Comparison of ENCODE assay signal across 12 cellular contexts in genomic region chr11:46696212-46696558, GRCh38. TPM values are rescaled to one million over a fixed set of nuclear protein-coding genes. Genes with fewer than 3 reads are reported as not detected.
DNase-seq lines count a peak whose midpoint lies in the region; ATAC-seq and TF ChIP-seq lines count a peak whose summit lies in the region.
"Had no signal": no experiment of that assay in that cellular context is flagged by ENCODE, and none has a peak within 500 bp of the region (broad histone marks: within the 10 kb centered on the region; RNA-seq: fewer than 3 reads in every experiment).

No MANE protein-coding gene starts in this region.

- TF ChIP-seq CTCF in cardiac muscle cell (IDR thresholded peaks at IDR 0.05; ENCODE audit: low read depth, low read length) = no peak

- H4K91ac ChIP-seq in trophoblast cell (ENCODE audit: low read depth, low read length) = peak overlapping the region; percentile 52

- H3K4ac ChIP-seq in trophoblast cell (ENCODE audit: low read depth, low read length) = peak overlapping the region; percentile 56

- H3K4me3 ChIP-seq in BLaER1 (no peak overlapping the region), cardiac muscle cell (no peak overlapping the region), trophoblast cell (ENCODE audit: low read depth, low read length) (no peak overlapping the region)

- peak overlapping the region; percentile 71 for H4K12ac ChIP-seq in trophoblast cell (ENCODE audit: low read depth, low read length)

- peak overlapping the region; percentile 72 for H3K14ac ChIP-seq in trophoblast cell (ENCODE audit: low read length)

- H2BK120ac ChIP-seq in trophoblast cell (ENCODE audit: insufficient read depth, low read length, poor library complexity) = peak overlapping the region; percentile 27

- peak; percentile 65 for DNase-seq in NCI-H69 (lab: John Stamatoyannopoulos, UW)
- no peak for DNase-seq in cardiac muscle cell (ENCODE audit: low read depth in 1 of 2, low spot score in 1 of 2)
- DNase-seq in trophoblast cell = no peak
- DNase-seq in stimulated activated CD8-positive, alpha-beta memory T cell treated with anti-CD3 and anti-CD28 coated beads, Interleukin-4, amount 100 ng/mL, for 48 hours = no peak
- DNase-seq: naive thymus-derived CD4-positive, alpha-beta T cell; NCI-H2107; stimulated activated naive CD4-positive, alpha-beta T cell treated with Interleukin-2 at 50 U/mL for 16 hours had no signal

- peak overlapping the region; percentile 86 for H2AK5ac ChIP-seq in trophoblast cell (ENCODE audit: low read length)

- H2BK5ac ChIP-seq in trophoblast cell (ENCODE audit: low read depth, low read length, poor library complexity) = peak overlapping the region; percentile 38

- no peaks in the 10 kb centered on the region for H3K9me3 ChIP-seq in BLaER1
- H3K9me3 ChIP-seq in cardiac muscle cell (ENCODE audit: low read depth) = no peaks in the 10 kb centered on the region
- no peaks in the 10 kb centered on the region for H3K9me3 ChIP-seq in trophoblast cell (ENCODE audit: insufficient read depth, low read depth, low read length)

- H2AFZ ChIP-seq in trophoblast cell (ENCODE audit: insufficient read depth, low read length, poor library complexity) = no peak overlapping the region

- no CpG with 5 or more reads among the region's 11 CpGs for WGBS in trophoblast cell (ENCODE audit: extremely low coverage, insufficient coverage, insufficient read length)

- peaks cover 18% of the 10 kb centered on the region for H3K79me1 ChIP-seq in trophoblast cell (ENCODE audit: low read length)

- peaks cover 59% of the 10 kb centered on the region for H3K36me3 ChIP-seq in BLaER1
- peaks cover 6% of the 10 kb centered on the region for H3K36me3 ChIP-seq in cardiac muscle cell
- H3K36me3 ChIP-seq in trophoblast cell (ENCODE audit: control insufficient read depth in 1 of 2, insufficient read depth in 2 of 2, low read length in 2 of 2) = peaks cover 33 to 34% of the 10 kb centered on the region in 2 experiments

- H3K4me1 ChIP-seq in BLaER1 = peaks cover 28% of the 10 kb centered on the region
- H3K4me1 ChIP-seq in cardiac muscle cell (ENCODE audit: low read depth) = peaks cover 28% of the 10 kb centered on the region
- H3K4me1 ChIP-seq in trophoblast cell (ENCODE audit: control insufficient read depth in 1 of 2, insufficient read depth in 2 of 2, low read length in 2 of 2) = peaks cover 37 to 41% of the 10 kb centered on the region in 2 experiments

- no peak overlapping the region for H3K4me2 ChIP-seq in BLaER1
- no peak overlapping the region for H3K4me2 ChIP-seq in trophoblast cell (ENCODE audit: low read length)

- H3K23ac ChIP-seq in trophoblast cell (ENCODE audit: low read length) = no peak overlapping the region

- H3K9ac ChIP-seq in BLaER1 = peak overlapping the region; percentile 27; the same call in 1 of the 2 replicates
- H3K9ac ChIP-seq in trophoblast cell (ENCODE audit: low read length) = no peak overlapping the region

- peak overlapping the region; percentile 34 for H4K8ac ChIP-seq in trophoblast cell (ENCODE audit: low read depth, low read length)

- H3K27ac ChIP-seq in BLaER1 = no peak overlapping the region
- H3K27ac ChIP-seq in cardiac muscle cell = peak overlapping the region; percentile 98
- H3K27ac ChIP-seq in trophoblast cell (ENCODE audit: low read depth, low read length) = peak overlapping the region; percentile 12

- peak overlapping the region; percentile 83 for H3K18ac ChIP-seq in trophoblast cell (ENCODE audit: low read length)

- H3K27me3 ChIP-seq in BLaER1 (no peaks in the 10 kb centered on the region), cardiac muscle cell (no peaks in the 10 kb centered on the region), trophoblast cell (ENCODE audit: insufficient read depth, low read length) (no peaks in the 10 kb centered on the region)

- no peak for ATAC-seq in HG02571 (IDR thresholded peaks at IDR 0.05; ENCODE audit: unreplicated experiment)
- ATAC-seq in HG03095 (IDR thresholded peaks at IDR 0.05; ENCODE audit: unreplicated experiment) = no peak
- ATAC-seq in GM21786 (IDR thresholded peaks at IDR 0.05; ENCODE audit: unreplicated experiment) = no peak
- ATAC-seq: naive thymus-derived CD4-positive, alpha-beta T cell had no signal

- H3K79me2 ChIP-seq in trophoblast cell (ENCODE audit: control insufficient read depth, insufficient read depth, low read length, poor library complexity) = peaks cover 8% of the 10 kb centered on the region

- H4K20me1 ChIP-seq in BLaER1 = peaks cover 11% of the 10 kb centered on the region; the same call in 1 of the 2 replicates

- peak overlapping the region; percentile 70 for H2BK12ac ChIP-seq in trophoblast cell (ENCODE audit: low read length)

RNA-seq across cellular contexts. Expression of gene ARHGAP1, which starts 4.2 kb away (rescaled TPM):
- total RNA-seq in cardiac muscle cell = 59.3 and 76.9 TPM in 2 replicates
- 108 and 149 TPM in 2 replicates for polyA plus RNA-seq in cardiac muscle cell
- polyA plus RNA-seq in trophoblast cell (2013) = 78.4 and 80.5 TPM in 2 replicates

RNA-seq across cellular contexts. Expression of gene ZNF408, which starts 4.6 kb away (rescaled TPM):
- 15.4 and 23.7 TPM in 2 replicates for total RNA-seq in cardiac muscle cell
- 16.8 and 23.1 TPM in 2 replicates for polyA plus RNA-seq in cardiac muscle cell
- 9.1 and 9.3 TPM in 2 replicates for polyA plus RNA-seq in trophoblast cell (2013)

RNA-seq across cellular contexts. Expression of gene F2, which starts 22.8 kb away (rescaled TPM):
- 0.25 TPM in 1 of 2 replicates, not detected in the other for total RNA-seq in cardiac muscle cell
- 0.27 TPM in 1 of 2 replicates, not detected in the other for polyA plus RNA-seq in cardiac muscle cell
- 0.04 and 0.05 TPM in 2 replicates for polyA plus RNA-seq in trophoblast cell (2013)
- total RNA-seq: HT1080 had no signal
- polyA plus RNA-seq: naive thymus-derived CD4-positive, alpha-beta T cell had no signal
